ENCODE assay signal across 8 cellular contexts in the genomic region with DNA sequence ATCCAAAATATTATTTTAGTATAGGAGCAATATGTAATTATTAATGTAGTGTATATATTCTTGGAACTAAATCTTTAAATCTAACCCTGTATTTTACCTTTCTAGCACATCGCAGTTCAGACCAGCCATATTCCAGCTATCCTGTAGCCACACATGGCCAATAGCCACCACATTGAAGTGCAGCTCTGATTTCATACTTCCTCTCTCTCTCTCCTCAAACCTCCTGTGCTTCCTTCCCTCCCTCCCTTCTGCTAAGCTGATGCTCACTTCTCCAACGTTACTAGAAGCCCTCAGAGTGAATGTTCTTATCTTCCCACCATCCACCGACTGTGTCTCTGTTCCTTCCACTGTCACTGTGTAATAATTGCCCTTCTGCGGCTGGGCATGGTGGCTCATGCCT. TPM values are rescaled to one million over a fixed set of nuclear protein-coding genes. Genes with fewer than 3 reads are reported as not detected.
DNase-seq lines count a peak whose midpoint lies in the region; ATAC-seq and TF ChIP-seq lines count a peak whose summit lies in the region.
"Not testable (repeated sequence)": the region's sequence is repeated elsewhere in the genome, so short reads cannot be mapped to it uniquely, and the experiment has no call there.

No MANE protein-coding gene starts in this region.

- CTCF ChIA-PET in CD8-positive, alpha-beta T cell (lab: Charles Lee): interaction anchor here (0.6 kb wide), 1 partner anchor 917 kb away, joined by 3 read pairs; no protein-coding TSS in a partner anchor
- CTCF ChIA-PET in OCI-LY7 (lab: Charles Lee; ENCODE audit: unreplicated experiment): not testable (repeated sequence)
- CTCF ChIA-PET in activated CD4-positive, alpha-beta T cell treated with anti-CD3 and anti-CD28 coated beads, Interleukin-2, amount 10 ng/mL, durations not matched to agents 7 days and 5 days (lab: Charles Lee): interaction anchor here (2.1 kb wide), 1 partner anchor 13 kb away, joined by 9 read pairs; no protein-coding TSS in a partner anchor

- H3K9me3 ChIP-seq in CD8-positive, alpha-beta T cell (ENCODE audit: low read length); HUES6 (ENCODE audit: control insufficient read depth, insufficient read depth, low read depth, low read length); hepatocyte (ENCODE audit: low read depth): not testable (repeated sequence)
- H3K9me3 ChIP-seq in OCI-LY7 (ENCODE audit: low read length): peaks cover 14% of the 10 kb centered on the region

- H3K4me1 Mint-ChIP-seq in CD8-positive, alpha-beta T cell (ENCODE audit: low read depth): peaks cover 36% of the 10 kb centered on the region
- peaks cover 30% of the 10 kb centered on the region for H3K4me1 Mint-ChIP-seq in activated CD4-positive, alpha-beta T cell treated with anti-CD3 and anti-CD28 coated beads, Interleukin-2, amount 10 ng/mL, durations not matched to agents 7 days and 5 days
- H3K4me1 Mint-ChIP-seq in neural crest cell: peaks cover 32% of the 10 kb centered on the region

- H3K79me2 ChIP-seq in OCI-LY7 (ENCODE audit: insufficient read depth, low read depth, low read length): peaks cover 43% of the 10 kb centered on the region
- peaks cover 41% of the 10 kb centered on the region for H3K79me2 ChIP-seq in hepatocyte

- intact Hi-C loops in CD8-positive, alpha-beta T cell (cut with DNase I, micrococcal nuclease): loop anchor here (2.0 to 10.0 kb wide), 10 partner anchors 105 to 1918 kb away; a partner anchor contains a TSS
- intact Hi-C loops in OCI-LY7 (cut with micrococcal nuclease; ENCODE audit: unreplicated experiment): not testable (repeated sequence)

- H3K9me3 Mint-ChIP-seq in CD8-positive, alpha-beta T cell; neural crest cell: not testable (repeated sequence)
- H3K9me3 Mint-ChIP-seq in activated CD4-positive, alpha-beta T cell treated with anti-CD3 and anti-CD28 coated beads, Interleukin-2, amount 10 ng/mL, durations not matched to agents 7 days and 5 days: peaks cover 23% of the 10 kb centered on the region

- H2AFZ ChIP-seq in OCI-LY7 (ENCODE audit: low read length) (peak overlapping the region; percentile 96), hepatocyte (peak overlapping the region; percentile 79)

- POLR2A ChIA-PET in CD8-positive, alpha-beta T cell (lab: Charles Lee): interaction anchor here (1.1 to 2.4 kb wide), 11 partner anchors 28 to 699 kb away, joined by 3 to 21 read pairs (median 7); a partner anchor contains a TSS
- POLR2A ChIA-PET in OCI-LY7 (lab: Charles Lee): interaction anchor here (0.7 to 3.0 kb wide), 9 partner anchors 14 to 700 kb away, joined by 3 to 22 read pairs (median 4); a partner anchor contains a TSS
- POLR2A ChIA-PET in activated CD4-positive, alpha-beta T cell treated with anti-CD3 and anti-CD28 coated beads, Interleukin-2, amount 10 ng/mL, durations not matched to agents 7 days and 5 days (lab: Charles Lee): interaction anchor here (0.8 kb wide), 1 partner anchor 213 kb away, joined by 4 read pairs; a partner anchor contains a TSS

- peak overlapping the region; percentile 87 for H3K4me3 ChIP-seq in CD8-positive, alpha-beta T cell (ENCODE audit: low read depth, low read length)
- H3K4me3 ChIP-seq in HUES6 (ENCODE audit: low read depth, low read length): peak overlapping the region; percentile 95
- H3K4me3 ChIP-seq in OCI-LY7 (ENCODE audit: low read depth, low read length, poor library complexity, severe bottlenecking): peak overlapping the region; percentile 94
- H3K4me3 ChIP-seq in hepatocyte: not testable (repeated sequence)

- not testable (repeated sequence) for H3K27me3 ChIP-seq in CD8-positive, alpha-beta T cell (ENCODE audit: insufficient read depth, low read length); HUES6 (ENCODE audit: control insufficient read depth, insufficient read depth, low read length); hepatocyte

- peak overlapping the region; percentile 95 for H3K27ac Mint-ChIP-seq in CD8-positive, alpha-beta T cell
- peak overlapping the region; percentile 98 for H3K27ac Mint-ChIP-seq in activated CD4-positive, alpha-beta T cell treated with anti-CD3 and anti-CD28 coated beads, Interleukin-2, amount 10 ng/mL, durations not matched to agents 7 days and 5 days
- H3K27ac Mint-ChIP-seq in neural crest cell (ENCODE audit: unreplicated experiment): peak overlapping the region; percentile 53

- not testable (repeated sequence) for BruUV-seq in OCI-LY7 (replicated peaks; lab: Mats Ljungman, UMichigan)

- not testable (repeated sequence) for H3K27me3 Mint-ChIP-seq in CD8-positive, alpha-beta T cell (ENCODE audit: low read depth); activated CD4-positive, alpha-beta T cell treated with anti-CD3 and anti-CD28 coated beads, Interleukin-2, amount 10 ng/mL, durations not matched to agents 7 days and 5 days; neural crest cell (ENCODE audit: low read depth)

- H3K4me1 ChIP-seq in CD8-positive, alpha-beta T cell (ENCODE audit: insufficient read depth, low read length): peaks cover 19% of the 10 kb centered on the region
- H3K4me1 ChIP-seq in HUES6 (ENCODE audit: control insufficient read depth, insufficient read depth, low read length); hepatocyte (ENCODE audit: insufficient read depth): not testable (repeated sequence)
- H3K4me1 ChIP-seq in OCI-LY7 (ENCODE audit: insufficient read depth, low read length, poor library complexity, severe bottlenecking): peaks cover 27% of the 10 kb centered on the region

- H3K4me2 ChIP-seq in OCI-LY7 (ENCODE audit: low read length) (peak overlapping the region; percentile 41; the same call in 1 of the 2 replicates), hepatocyte (peak overlapping the region; percentile 39)

- peak; percentile 11 for ATAC-seq in CD8-positive, alpha-beta T cell

- peaks cover 31% of the 10 kb centered on the region for H3K36me3 Mint-ChIP-seq in CD8-positive, alpha-beta T cell
- peaks cover 42% of the 10 kb centered on the region for H3K36me3 Mint-ChIP-seq in activated CD4-positive, alpha-beta T cell treated with anti-CD3 and anti-CD28 coated beads, Interleukin-2, amount 10 ng/mL, durations not matched to agents 7 days and 5 days (ENCODE audit: low read depth)
- H3K36me3 Mint-ChIP-seq in neural crest cell (ENCODE audit: low read depth): peaks cover 29% of the 10 kb centered on the region

- H3K27ac ChIP-seq in CD8-positive, alpha-beta T cell (ENCODE audit: low read depth, low read length): peak overlapping the region; percentile 84
- H3K27ac ChIP-seq in HUES6 (ENCODE audit: low read depth, low read length): not testable (repeated sequence)
- H3K27ac ChIP-seq in OCI-LY7 (ENCODE audit: low read depth, low read length, poor library complexity, severe bottlenecking): peak overlapping the region; percentile 26
- H3K27ac ChIP-seq in hepatocyte: peak overlapping the region; percentile 54
- H3K27ac ChIP-seq in substantia nigra (ENCODE audit: low read depth, low read length, poor library complexity, severe bottlenecking): peak overlapping the region; percentile 68

- not testable (repeated sequence) for H3K9ac ChIP-seq in HUES6 (ENCODE audit: low read length)

- H4K20me1 ChIP-seq in OCI-LY7 (ENCODE audit: insufficient read depth, low read length); hepatocyte (ENCODE audit: insufficient read depth, poor library complexity, severe bottlenecking): not testable (repeated sequence)

- H3K36me3 ChIP-seq in CD8-positive, alpha-beta T cell (ENCODE audit: insufficient read depth, low read length); hepatocyte (replicated peaks; ENCODE audit: insufficient read depth, low read depth): not testable (repeated sequence)
- H3K36me3 ChIP-seq in HUES6 (ENCODE audit: control insufficient read depth, insufficient read depth, low read length): peaks cover 15% of the 10 kb centered on the region; the same call in 1 of the 2 replicates
- peaks cover 30% of the 10 kb centered on the region for H3K36me3 ChIP-seq in OCI-LY7 (ENCODE audit: insufficient read depth, low read length)

- not testable (repeated sequence) for H3K9me2 ChIP-seq in OCI-LY7 (ENCODE audit: insufficient read depth, low read length); hepatocyte (replicated peaks; ENCODE audit: insufficient read depth)

- DNase-seq in CD8-positive, alpha-beta T cell; OCI-LY7 (ENCODE audit: low spot score); hepatocyte (ENCODE audit: low spot score); neural crest cell (ENCODE audit: low read depth, low spot score): not testable (repeated sequence)
- DNase-seq in activated CD4-positive, alpha-beta T cell treated with anti-CD3 and anti-CD28 coated beads, Interleukin-2, amount 10 ng/mL, durations not matched to agents 7 days and 5 days: peak; percentile 10
- DNase-seq in central memory CD4-positive, alpha-beta T cell: peak; percentile 6
- peak in 4 of 49 donors; percentile 2 to 28 (median 14) for DNase-seq in substantia nigra (lab: John Stamatoyannopoulos, UW)

- 82% methylated on average over 4 of the region's 4 CpGs for whole genome bisulfite sequencing in hepatocyte (ENCODE audit: low lambda C conversion rate, missing lambda C conversion rate)

- TF ChIP-seq CTCF in CD8-positive, alpha-beta T cell (IDR thresholded peaks at IDR 0.05); OCI-LY7 (conservative IDR thresholded peaks at IDR 0.05; ENCODE audit: low read length); hepatocyte (IDR thresholded peaks at IDR 0.05; ENCODE audit: poor library complexity); neural crest cell (conservative IDR thresholded peaks at IDR 0.05): not testable (repeated sequence)

- peak overlapping the region; percentile 93 for H3K4me3 Mint-ChIP-seq in CD8-positive, alpha-beta T cell
- H3K4me3 Mint-ChIP-seq in activated CD4-positive, alpha-beta T cell treated with anti-CD3 and anti-CD28 coated beads, Interleukin-2, amount 10 ng/mL, durations not matched to agents 7 days and 5 days: peak overlapping the region; percentile 95
- H3K4me3 Mint-ChIP-seq in neural crest cell: peak overlapping the region; percentile 100

RNA-seq across cellular contexts. Expression of a gene that starts 0.5 kb away (rescaled TPM):
- 10 to 100 TPM; 16.4 to 17.2 TPM for total RNA-seq in CD8-positive, alpha-beta T cell
- 24.6 and 34.4 TPM in 2 replicates for total RNA-seq in OCI-LY7 (2014; rRNA removed; shearing (Covaris generic))
- total RNA-seq in OCI-LY7 (2022): 54.3 and 55.5 TPM in 2 replicates
- 10 to 100 TPM; 10.3 to 11.9 TPM for total RNA-seq in activated CD4-positive, alpha-beta T cell treated with anti-CD3 and anti-CD28 coated beads, Interleukin-2, amount 10 ng/mL, durations not matched to agents 7 days and 5 days
- 21.8 and 24.7 TPM in 2 replicates for total RNA-seq in hepatocyte
- 18.6 and 26.3 TPM in 2 replicates for polyA plus RNA-seq in hepatocyte
- 33.0 and 38.1 TPM in 2 replicates for total RNA-seq in neural crest cell

RNA-seq across cellular contexts. Expression of a gene that starts 16.2 kb away (rescaled TPM):
- total RNA-seq in CD8-positive, alpha-beta T cell: 1 to 10 TPM; 1.3 to 1.8 TPM
- total RNA-seq in OCI-LY7 (2014; rRNA removed; shearing (Covaris generic)): 15.4 and 19.5 TPM in 2 replicates
- total RNA-seq in OCI-LY7 (2022) (29.2 and 32.8 TPM in 2 replicates), hepatocyte (16.6 and 16.8 TPM in 2 replicates), neural crest cell (26.0 and 27.7 TPM in 2 replicates)
- 1 to 10 TPM; 5.2 to 6.8 TPM for total RNA-seq in activated CD4-positive, alpha-beta T cell treated with anti-CD3 and anti-CD28 coated beads, Interleukin-2, amount 10 ng/mL, durations not matched to agents 7 days and 5 days
- polyA plus RNA-seq in hepatocyte: 4.1 and 4.5 TPM in 2 replicates
